14 cellular contexts compared by ENCODE assay signal in the genomic region with DNA sequence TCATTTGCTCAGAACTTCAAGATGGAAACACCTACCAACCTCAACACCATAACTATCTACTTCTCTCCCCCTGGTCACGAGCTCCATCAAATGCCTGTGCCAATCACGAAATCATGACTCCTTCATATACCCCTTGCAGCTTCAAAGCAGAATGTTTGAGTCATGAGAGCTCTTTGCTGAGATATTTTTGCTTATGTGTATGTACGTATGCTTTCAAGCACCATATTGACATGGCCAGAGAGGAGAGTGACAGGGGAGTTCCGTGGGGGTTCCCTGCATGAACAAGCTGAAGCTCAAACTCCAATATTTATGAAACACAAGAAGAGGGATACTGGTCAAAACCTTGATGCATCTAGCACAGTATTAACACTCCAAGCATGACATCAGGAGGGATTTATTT.
DNase-seq lines count a peak whose midpoint lies in the region; ATAC-seq and TF ChIP-seq lines count a peak whose summit lies in the region.
"Had no signal": no experiment of that assay in that cellular context is flagged by ENCODE, and none has a peak within 500 bp of the region (broad histone marks: within the 10 kb centered on the region; RNA-seq: fewer than 3 reads in every experiment).

No MANE protein-coding gene starts in this region.

- no peak overlapping the region for H3K4me3 ChIP-seq in colonic mucosa
- H3K4me3 ChIP-seq: lung had no signal

- intact Hi-C loops in colonic mucosa (cut with DNase I) = loop anchor here (2.0 kb wide), 1 partner anchor 427 kb away; no protein-coding TSS in a partner anchor

- ATAC-seq in GM18502 (IDR thresholded peaks at IDR 0.05; ENCODE audit: poor library complexity, unreplicated experiment) = peak; percentile 29
- peak; percentile 6 for ATAC-seq in GM21528 (IDR thresholded peaks at IDR 0.05; ENCODE audit: low FRiP score, unreplicated experiment)
- ATAC-seq in HG03575 (IDR thresholded peaks at IDR 0.05; ENCODE audit: extremely low read depth, insufficient number of reproducible peaks, low FRiP score, unreplicated experiment) = peak; percentile 2
- ATAC-seq: Right ventricle myocardium inferior had no signal

- no peak for TF ChIP-seq CTCF in colonic mucosa (IDR thresholded peaks at IDR 0.05)

- H3K36me3 ChIP-seq in colonic mucosa = no peaks in the 10 kb centered on the region

- peak; percentile 9 for DNase-seq in activated naive CD8-positive, alpha-beta T cell treated with anti-CD3 and anti-CD28 coated beads, Interleukin-2, amount 50 U/mL, for 16 hours (ENCODE audit: low read depth, low spot score)
- DNase-seq in SK-N-DZ (ENCODE audit: low spot score) = no peak
- DNase-seq in pons (ENCODE audit: low spot score) = no peak
- no peak for DNase-seq in DMS 273 (lab: John Stamatoyannopoulos, UW; ENCODE audit: unreplicated experiment)
- no peak for DNase-seq in colonic mucosa
- DNase-seq: HCEC 1CT, NCI-H1048, trophoblast cell had no signal

- H3K9ac ChIP-seq in colonic mucosa (ENCODE audit: low read depth in 2 of 2, low read length in 2 of 2) = no peak overlapping the region

- no peaks in the 10 kb centered on the region for H3K4me1 ChIP-seq in colonic mucosa

- no peaks in the 10 kb centered on the region for H3K27me3 ChIP-seq in colonic mucosa

- no peaks in the 10 kb centered on the region for H3K9me3 ChIP-seq in colonic mucosa

- no peak overlapping the region for H3K27ac ChIP-seq in colonic mucosa
- H3K27ac ChIP-seq: epithelial cell of prostate had no signal
